Comparison of ENCODE assay signal across 14 cellular contexts in genomic region chr5:140973550-140973949, GRCh38. TPM values are rescaled to one million over a fixed set of nuclear protein-coding genes. Genes with fewer than 3 reads are reported as not detected.
A peak's percentile ranks its signal among the peaks of the same experiment; 100 is the strongest.
DNase-seq lines count a peak whose midpoint lies in the region; ATAC-seq and TF ChIP-seq lines count a peak whose summit lies in the region.
"Had no signal": no experiment of that assay in that cellular context is flagged by ENCODE, and none has a peak within 500 bp of the region (broad histone marks: within the 10 kb centered on the region; RNA-seq: fewer than 3 reads in every experiment).

No MANE protein-coding gene starts in this region.

- TF ChIP-seq RAD21 in SK-N-SH (IDR thresholded peaks at IDR 0.05; ENCODE audit: low read length) = no peak

- no peaks in the 10 kb centered on the region for H3K9me3 Mint-ChIP-seq in WTC11

- H3K36me3 Mint-ChIP-seq in WTC11 = no peaks in the 10 kb centered on the region
- H3K36me3 Mint-ChIP-seq: CD4-positive, alpha-beta memory T cell had no signal

- no peak for ATAC-seq in WTC11

- no peaks in the 10 kb centered on the region for H3K27me3 ChIP-seq in SK-N-SH (ENCODE audit: insufficient read depth)

- POLR2A ChIA-PET in SK-N-SH (lab: Yijun Ruan, JAX) = interaction anchor here (1.2 kb wide), 1 partner anchor 28 kb away, joined by 6 read pairs; no protein-coding TSS in a partner anchor
- POLR2A ChIA-PET in WTC11 (lab: Charles Lee) = no interaction called here

- H3K4me2 ChIP-seq in SK-N-SH = no peak overlapping the region

- no peak for TF ChIP-seq CTCF in SK-N-SH (IDR thresholded peaks at IDR 0.05)
- TF ChIP-seq CTCF in WTC11 (IDR thresholded peaks at IDR 0.05) = no peak

- no peaks in the 10 kb centered on the region for H4K20me1 ChIP-seq in SK-N-SH (ENCODE audit: insufficient read depth)

- H3F3A ChIP-seq in SK-N-SH (replicated peaks; ENCODE audit: insufficient read depth) = no peaks in the 10 kb centered on the region

- H3K9me3 ChIP-seq in SK-N-SH = no peaks in the 10 kb centered on the region

- H3K27ac Mint-ChIP-seq in WTC11 = peak overlapping the region; percentile 54; the same call in 1 of the 2 replicates

- H3K4me1 ChIP-seq in SK-N-SH (ENCODE audit: control insufficient read depth in 1 of 2, insufficient read depth in 2 of 2, low read depth in 1 of 2, low read length in 1 of 2) = peaks cover 9 to 45% of the 10 kb centered on the region in 2 experiments; a peak in 3 of 4 replicates

- H3K9ac ChIP-seq in SK-N-SH = no peak overlapping the region

- H3K79me2 ChIP-seq in SK-N-SH (ENCODE audit: insufficient read depth) = no peaks in the 10 kb centered on the region

- H3K4me3 ChIP-seq in SK-N-SH (ENCODE audit: low read depth in 2 of 2, low read length in 1 of 2) = no peak overlapping the region

- peaks cover 49% of the 10 kb centered on the region for H3K4me1 Mint-ChIP-seq in WTC11
- H3K4me1 Mint-ChIP-seq: CD4-positive, alpha-beta memory T cell had no signal

- no peak for TF ChIP-seq EP300 in SK-N-SH (IDR thresholded peaks at IDR 0.05; ENCODE audit: borderline replicate concordance in 1 of 2, low read depth in 1 of 2, low read length in 1 of 2)

- H3K27ac ChIP-seq in SK-N-SH (ENCODE audit: low read depth in 2 of 2, low read length in 1 of 2) = peak overlapping the region in 1 of 2 experiments; percentile 55; a peak in 2 of 4 replicates

- H3K36me3 ChIP-seq in SK-N-SH (replicated peaks in 1 of 2; ENCODE audit: control insufficient read depth in 1 of 2, insufficient read depth in 2 of 2, low read length in 1 of 2) = no peaks in the 10 kb centered on the region

- no peak overlapping the region for H3K4me3 Mint-ChIP-seq in WTC11
- H3K4me3 Mint-ChIP-seq: CD4-positive, alpha-beta memory T cell had no signal

- no peaks in the 10 kb centered on the region for H3K9me2 ChIP-seq in SK-N-SH

- CTCF ChIA-PET in SK-N-SH (lab: Yijun Ruan, JAX) (interaction anchor here (1.0 to 6.5 kb wide), 7 partner anchors 12 to 132 kb away, joined by 3 to 28 read pairs (median 3); partner anchors contain the start of genes PCDHA8 and PCDHAC1), WTC11 (lab: Charles Lee) (interaction anchor here (0.9 to 2.3 kb wide), 3 partner anchors 59 to 98 kb away, joined by 3 to 8 read pairs (median 3); no protein-coding TSS in a partner anchor)

- H2AFZ ChIP-seq in SK-N-SH (ENCODE audit: low read depth) = no peak overlapping the region

- no peaks in the 10 kb centered on the region for H3K27me3 Mint-ChIP-seq in WTC11 (ENCODE audit: low read depth)

- DNase-seq in SK-N-SH = peak; percentile 50
- no peak for DNase-seq in WTC11 (ENCODE audit: low spot score)
- peak; percentile 36 for DNase-seq in cerebellum (ENCODE audit: low spot score)
- no peak for DNase-seq in nucleus accumbens (lab: John Stamatoyannopoulos, UW)
- DNase-seq in NCI-H146 treated with DMSO at 0.1 percent for 48 hours (lab: John Stamatoyannopoulos, UW; ENCODE audit: unreplicated experiment) = no peak
- no peak for DNase-seq in NCI-H526 treated with DMSO at 0.1 percent for 48 hours (lab: John Stamatoyannopoulos, UW)
- DNase-seq: Calu3; CD4-positive, alpha-beta memory T cell; COR-L47; DMS53; DMS79 treated with DMSO at 0.1 percent for 48 hours; GOT3; H7; HCEC 1CT had no signal

TF ChIP-seq in SK-N-SH, 30 proteins besides CTCF, POLR2A, EP300 and RAD21:
- TF ChIP-seq NRF1 (IDR thresholded peaks at IDR 0.05; ENCODE audit: low read depth, low read length) (no peak), CHD2 (IDR thresholded peaks at IDR 0.05; ENCODE audit: low read length, partially characterized antibody) (no peak), MXI1 (IDR thresholded peaks at IDR 0.05; ENCODE audit: low read depth, low read length) (peak; percentile 68; the same call in 1 of the 2 replicates), GATA2 (CRISPR knock-in tag; IDR thresholded peaks at IDR 0.05) (no peak)

TF ChIP-seq in WTC11, 78 proteins besides CTCF, POLR2A, EP300 and RAD21:
- TF ChIP-seq ZBTB21 (CRISPR knock-in tag; IDR thresholded peaks at IDR 0.05; ENCODE audit: borderline replicate concordance) = no peak
- no peak for TF ChIP-seq NR2C2 (CRISPR knock-in tag; IDR thresholded peaks at IDR 0.05)
- TF ChIP-seq TP53 (CRISPR knock-in tag; IDR thresholded peaks at IDR 0.05) = no peak
- TF ChIP-seq, protein P1, sequence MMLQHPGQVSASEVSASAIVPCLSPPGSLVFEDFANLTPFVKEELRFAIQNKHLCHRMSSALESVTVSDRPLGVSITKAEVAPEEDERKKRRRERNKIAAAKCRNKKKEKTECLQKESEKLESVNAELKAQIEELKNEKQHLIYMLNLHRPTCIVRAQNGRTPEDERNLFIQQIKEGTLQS (CRISPR knock-in tag; conservative IDR thresholded peaks at IDR 0.05) = no peak
- no peak for TF ChIP-seq MAX (CRISPR knock-in tag; IDR thresholded peaks at IDR 0.05)
- no peak for TF ChIP-seq OVOL2 (CRISPR knock-in tag; IDR thresholded peaks at IDR 0.05; ENCODE audit: borderline replicate concordance)
- no peak for TF ChIP-seq GTF2I (CRISPR knock-in tag; conservative IDR thresholded peaks at IDR 0.05)
- TF ChIP-seq ZNF219 (CRISPR knock-in tag; IDR thresholded peaks at IDR 0.05; ENCODE audit: borderline replicate concordance) = no peak
- TF ChIP-seq NFYB (CRISPR knock-in tag; conservative IDR thresholded peaks at IDR 0.05; ENCODE audit: low read depth) = no peak
- no peak for TF ChIP-seq RORB (CRISPR knock-in tag; IDR thresholded peaks at IDR 0.05)
- no peak for TF ChIP-seq GABPB1 (CRISPR knock-in tag; IDR thresholded peaks at IDR 0.05)
- no peak for TF ChIP-seq ZNF396 (CRISPR knock-in tag; IDR thresholded peaks at IDR 0.05; ENCODE audit: borderline replicate concordance)
- no peak for TF ChIP-seq FOXP4 (CRISPR knock-in tag; IDR thresholded peaks at IDR 0.05)
- TF ChIP-seq ZNF425 (CRISPR knock-in tag; conservative IDR thresholded peaks at IDR 0.05) = no peak

RNA-seq across cellular contexts. Expression of gene PCDHAC2, which starts 7.3 kb away (rescaled TPM):
- polyA plus RNA-seq in SK-N-SH (2012; rRNA removed) = 0.39 and 0.76 TPM in 2 replicates
- 1.1 and 1.8 TPM in 2 replicates for polyA plus RNA-seq in SK-N-SH (2012; cell fraction: cytosol; rRNA removed)
- polyA plus RNA-seq in SK-N-SH (2012; cell fraction: nucleus; rRNA removed) = 0.30 and 0.53 TPM in 2 replicates
- total RNA-seq in WTC11 (2021) (6.7 to 11.3 TPM (median 7.9 TPM) in 3 replicates), cerebellum (34.8 TPM)
- total RNA-seq: CD4-positive, alpha-beta memory T cell had no signal
- polyA plus RNA-seq: CD4-positive, alpha-beta memory T cell had no signal

RNA-seq across cellular contexts. Expression of gene PCDHAC1, which starts 47.5 kb away (rescaled TPM):
- 0.08 and 0.21 TPM in 2 replicates for polyA plus RNA-seq in SK-N-SH (2012; rRNA removed)
- polyA plus RNA-seq in SK-N-SH (2012; cell fraction: cytosol; rRNA removed) = 0.10 and 0.24 TPM in 2 replicates
- polyA plus RNA-seq in SK-N-SH (2012; cell fraction: nucleus; rRNA removed) = 0.12 and 0.13 TPM in 2 replicates
- total RNA-seq in WTC11 (2021) = 8.2 to 8.6 TPM (median 8.4 TPM) in 3 replicates
- total RNA-seq in cerebellum = 32.4 TPM
- total RNA-seq: CD4-positive, alpha-beta memory T cell had no signal
- polyA plus RNA-seq: CD4-positive, alpha-beta memory T cell had no signal

Comparison
In these comparisons a context has a peak if more than half of its experiments do, and no peak if none do; other contexts are left out.
1. DNase-seq: peak in SK-N-SH (single experiment) and cerebellum (single experiment); none in WTC11 (single experiment), nucleus accumbens (0 of 56), NCI-H146 treated with DMSO at 0.1 percent for 48 hours (single experiment) and NCI-H526 treated with DMSO at 0.1 percent for 48 hours (single experiment).